11 cellular contexts compared by ENCODE assay signal in the genomic region with DNA sequence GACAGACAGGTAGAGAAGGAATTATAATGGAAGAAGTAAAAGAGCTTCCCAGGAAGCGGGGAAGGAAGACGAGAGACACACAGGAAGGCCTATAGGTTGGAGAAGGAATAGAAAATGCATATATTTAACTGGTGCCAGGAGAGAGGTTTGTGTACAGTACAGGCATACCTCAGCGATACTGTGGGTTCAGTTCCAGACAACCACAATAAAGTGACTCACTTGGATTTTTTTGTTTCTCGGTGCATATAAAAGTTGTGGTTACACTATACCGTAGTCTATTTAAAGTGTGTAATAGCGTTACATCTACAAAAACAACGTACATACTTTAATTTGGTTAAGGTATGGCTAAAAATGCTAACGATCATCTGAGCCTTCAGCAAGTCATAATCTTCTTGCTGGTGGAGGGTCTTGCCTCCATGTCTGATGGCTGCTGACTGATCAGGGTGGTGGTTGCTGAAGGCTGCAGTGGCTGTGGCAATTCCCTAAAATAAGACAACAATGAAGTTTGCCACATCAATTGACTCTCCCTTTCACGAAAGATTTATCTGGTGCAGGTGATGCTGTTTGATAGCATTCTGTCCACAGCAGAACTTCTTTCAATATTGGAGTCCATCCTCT. TPM values are rescaled to one million over a fixed set of nuclear protein-coding genes. Genes with fewer than 3 reads are reported as not detected.
A peak's percentile ranks its signal among the peaks of the same experiment; 100 is the strongest.
DNase-seq lines count a peak whose midpoint lies in the region; ATAC-seq lines count a peak whose summit lies in the region.
"Had no signal": no experiment of that assay in that cellular context is flagged by ENCODE, and none has a peak within 500 bp of the region (broad histone marks: within the 10 kb centered on the region; RNA-seq: fewer than 3 reads in every experiment).

No MANE protein-coding gene starts in this region.

- DNase-seq in activated naive CD4-positive, alpha-beta T cell treated with Interleukin-2 at 50 U/mL for 16 hours, result peak; percentile 52
- no peak for DNase-seq in activated naive CD4-positive, alpha-beta T cell (lab: John Stamatoyannopoulos, UW)
- DNase-seq in activated CD4-positive, alpha-beta memory T cell treated with anti-CD3 and anti-CD28 coated beads for 36 hours, result peak; percentile 58
- DNase-seq in central memory CD4-positive, alpha-beta T cell, result peak; percentile 73
- peak in 1 of 2 donors; percentile 65 for DNase-seq in stimulated activated effector memory CD8-positive, alpha-beta T cell treated with anti-CD3 and anti-CD28 coated beads, Interleukin-12 subunit alpha, Interleukin-12 subunit beta, amount 100 ng/mL, for 72 hours (ENCODE audit: low spot score in 2 of 2)
- DNase-seq in DMS79 treated with DMSO at 0.1 percent for 48 hours (lab: John Stamatoyannopoulos, UW) (no peak), kidney tubule cell (ENCODE audit: low spot score) (no peak)
- DNase-seq: cerebellar nuclear complex, NCI-H524 treated with DMSO at 0.1 percent for 48 hours, small intestine had no signal

- POLR2A ChIA-PET in activated CD4-positive, alpha-beta memory T cell treated with anti-CD3 and anti-CD28 coated beads for 36 hours (lab: Charles Lee), result no interaction called here

- peak overlapping the region; percentile 74 for H3K27ac Mint-ChIP-seq in activated CD4-positive, alpha-beta memory T cell treated with anti-CD3 and anti-CD28 coated beads for 36 hours
- peak overlapping the region; percentile 78 for H3K27ac Mint-ChIP-seq in stimulated activated effector memory CD8-positive, alpha-beta T cell treated with anti-CD3 and anti-CD28 coated beads, Interleukin-12 subunit alpha, Interleukin-12 subunit beta, amount 100 ng/mL, for 72 hours

- CTCF ChIA-PET in activated CD4-positive, alpha-beta memory T cell treated with anti-CD3 and anti-CD28 coated beads for 36 hours (lab: Charles Lee), result no interaction called here

- intact Hi-C loops in activated CD4-positive, alpha-beta memory T cell treated with anti-CD3 and anti-CD28 coated beads for 36 hours (cut with micrococcal nuclease), result loop anchor here (1.0 kb wide), 1 partner anchor 178 kb away; no protein-coding TSS in a partner anchor

- peak overlapping the region; percentile 13 for H3K4me3 Mint-ChIP-seq in activated CD4-positive, alpha-beta memory T cell treated with anti-CD3 and anti-CD28 coated beads for 36 hours
- H3K4me3 Mint-ChIP-seq in stimulated activated effector memory CD8-positive, alpha-beta T cell treated with anti-CD3 and anti-CD28 coated beads, Interleukin-12 subunit alpha, Interleukin-12 subunit beta, amount 100 ng/mL, for 72 hours, result peak overlapping the region; percentile 47

- H3K4me1 Mint-ChIP-seq in activated CD4-positive, alpha-beta memory T cell treated with anti-CD3 and anti-CD28 coated beads for 36 hours (ENCODE audit: low read depth), result peaks cover 56% of the 10 kb centered on the region
- peaks cover 52% of the 10 kb centered on the region for H3K4me1 Mint-ChIP-seq in stimulated activated effector memory CD8-positive, alpha-beta T cell treated with anti-CD3 and anti-CD28 coated beads, Interleukin-12 subunit alpha, Interleukin-12 subunit beta, amount 100 ng/mL, for 72 hours

- peaks cover 53% of the 10 kb centered on the region for H3K36me3 Mint-ChIP-seq in activated CD4-positive, alpha-beta memory T cell treated with anti-CD3 and anti-CD28 coated beads for 36 hours
- peaks cover 96% of the 10 kb centered on the region for H3K36me3 Mint-ChIP-seq in stimulated activated effector memory CD8-positive, alpha-beta T cell treated with anti-CD3 and anti-CD28 coated beads, Interleukin-12 subunit alpha, Interleukin-12 subunit beta, amount 100 ng/mL, for 72 hours

- no peaks in the 10 kb centered on the region for H3K9me3 Mint-ChIP-seq in activated CD4-positive, alpha-beta memory T cell treated with anti-CD3 and anti-CD28 coated beads for 36 hours
- H3K9me3 Mint-ChIP-seq in stimulated activated effector memory CD8-positive, alpha-beta T cell treated with anti-CD3 and anti-CD28 coated beads, Interleukin-12 subunit alpha, Interleukin-12 subunit beta, amount 100 ng/mL, for 72 hours, result no peaks in the 10 kb centered on the region

- H3K27me3 Mint-ChIP-seq in activated CD4-positive, alpha-beta memory T cell treated with anti-CD3 and anti-CD28 coated beads for 36 hours, result no peaks in the 10 kb centered on the region

- ATAC-seq in stimulated activated effector memory CD8-positive, alpha-beta T cell treated with anti-CD3 and anti-CD28 coated beads, Interleukin-12 subunit alpha, Interleukin-12 subunit beta, amount 100 ng/mL, for 72 hours, result peak; percentile 82
- no peak for ATAC-seq in GM18519 (IDR thresholded peaks at IDR 0.05; ENCODE audit: low FRiP score, unreplicated experiment)

RNA-seq across cellular contexts. Expression of gene YARS1, which starts 16.0 kb away (rescaled TPM):
- total RNA-seq in activated CD4-positive, alpha-beta memory T cell treated with anti-CD3 and anti-CD28 coated beads for 36 hours, result 100 to 1,000 TPM; 208 to 213 TPM

RNA-seq across cellular contexts. Expression of gene S100PBP, which starts 16.2 kb away (rescaled TPM):
- total RNA-seq in activated CD4-positive, alpha-beta memory T cell treated with anti-CD3 and anti-CD28 coated beads for 36 hours, result 10 to 100 TPM; 30.4 to 32.7 TPM

Comparison
In these comparisons a context has a peak if more than half of its experiments do, and no peak if none do; other contexts are left out.
1. DNase-seq: peak in activated naive CD4-positive, alpha-beta T cell treated with Interleukin-2 at 50 U/mL for 16 hours (single experiment), activated CD4-positive, alpha-beta memory T cell treated with anti-CD3 and anti-CD28 coated beads for 36 hours (single experiment) and central memory CD4-positive, alpha-beta T cell (single experiment); none in activated naive CD4-positive, alpha-beta T cell (0 of 4), DMS79 treated with DMSO at 0.1 percent for 48 hours (single experiment) and kidney tubule cell (single experiment).